34 cellular contexts compared by ENCODE assay signal in genomic region chr3:63673111-63673510, GRCh38. TPM values are rescaled to one million over a fixed set of nuclear protein-coding genes. Genes with fewer than 3 reads are reported as not detected.
"Had no signal": no experiment of that assay in that cellular context is flagged by ENCODE, and none has a peak within 500 bp of the region (broad histone marks: within the 10 kb centered on the region; RNA-seq: fewer than 3 reads in every experiment).

No MANE protein-coding gene starts in this region.

- H3K36me3 ChIP-seq: brain microvascular endothelial cell, WERI-Rb-1 had no signal

- H3K4me3 ChIP-seq: K562 had no signal

- H3K27me3 ChIP-seq: brain microvascular endothelial cell had no signal

- DNase-seq: activated CD4-positive, alpha-beta memory T cell treated with anti-CD3 and anti-CD28 coated beads, Interleukin-2, amount 10 ng/mL, durations not matched to agents 7 days and 5 days; activated CD4-positive, alpha-beta T cell treated with anti-CD3 and anti-CD28 coated beads for 1 hour; activated CD4-positive, alpha-beta T cell treated with anti-CD3 and anti-CD28 coated beads for 48 hours; activated CD4-positive, CD25-positive, alpha-beta regulatory T cell; activated CD8-positive, alpha-beta memory T cell treated with anti-CD3 and anti-CD28 coated beads for 24 hours; activated CD8-positive, alpha-beta memory T cell treated with anti-CD3 and anti-CD28 coated beads, Interleukin-2, amount 10 ng/mL, durations not matched to agents 7 days and 5 days; activated CD8-positive, alpha-beta memory T cell treated with anti-CD3 and anti-CD28 coated beads, Interleukin-2, amount 50 U/mL, for 48 hours; activated effector memory CD4-positive, alpha-beta T cell treated with Interleukin-2 at 50 U/mL for 16 hours; activated naive CD4-positive, alpha-beta T cell treated with anti-CD3 and anti-CD28 coated beads, Interleukin-2, amount 10 ng/mL, durations not matched to agents 7 days and 5 days; activated naive CD8-positive, alpha-beta T cell treated with anti-CD3 and anti-CD28 coated beads, Interleukin-2, amount 50 U/mL, for 24 hours; activated T-cell treated with anti-CD3 and anti-CD28 coated beads, Interleukin-2, amount 50 U/mL, for 48 hours; anterior cingulate cortex; brain microvascular endothelial cell; NCI-H1048; NCI-H1105 treated with DMSO at 0.1 percent for 48 hours; NCI-H1436; NCI-H1694; NCI-H1930; NCI-H2081 treated with DMSO at 0.1 percent for 48 hours; NCI-H345; NCI-H510A; NCI-H526; NCI-H748 treated with DMSO at 0.1 percent for 48 hours; NK-92 treated with Interleukin-12 subunit alpha and Interleukin-12 subunit beta, amount 100 ng/mL, for 24 hours; PC-3; SHP77 treated with DMSO at 0.1 percent for 48 hours; SW 1271; T-helper 1 cell; T-helper 2 cell; T-helper 9 cell; WERI-Rb-1 had no signal

- H3K27ac ChIP-seq: brain microvascular endothelial cell, WERI-Rb-1 had no signal

- ATAC-seq: activated CD8-positive, alpha-beta memory T cell treated with anti-CD3 and anti-CD28 coated beads, Interleukin-2, amount 10 ng/mL, durations not matched to agents 7 days and 5 days; activated naive CD8-positive, alpha-beta T cell treated with anti-CD3 and anti-CD28 coated beads, Interleukin-2, amount 50 U/mL, for 24 hours; K562; PC-3 had no signal

- FAIRE-seq: K562 had no signal

RNA-seq across cellular contexts. Expression of gene SNTN, which starts 20.6 kb away (rescaled TPM):
- total RNA-seq: activated CD4-positive, alpha-beta memory T cell treated with anti-CD3 and anti-CD28 coated beads, Interleukin-2, amount 10 ng/mL, durations not matched to agents 7 days and 5 days; activated CD8-positive, alpha-beta memory T cell treated with anti-CD3 and anti-CD28 coated beads, Interleukin-2, amount 10 ng/mL, durations not matched to agents 7 days and 5 days; cardiac septum; K562; M059J; PC-3 had no signal
- polyA plus RNA-seq: K562 had no signal
